ENCODE assay signal across 21 cellular contexts in the genomic region with DNA sequence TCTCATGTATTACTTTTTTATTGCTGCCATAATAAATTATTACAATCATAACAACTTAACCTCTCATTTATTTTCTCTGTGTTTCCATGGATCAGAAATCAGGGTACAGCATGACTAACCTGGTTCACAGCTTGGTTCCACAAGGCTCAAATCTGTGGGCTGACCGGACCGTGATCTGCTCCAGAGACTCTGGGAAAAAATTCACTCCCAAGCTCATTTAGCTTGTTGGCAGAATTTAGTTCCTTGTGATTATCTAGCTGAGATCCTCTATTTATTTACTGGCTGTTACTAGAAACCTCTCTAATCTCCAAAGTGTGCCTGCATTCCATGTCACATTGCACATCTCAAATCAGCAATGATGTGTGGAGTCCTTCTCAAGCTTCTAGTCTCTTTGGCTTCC.
"Had no signal": no experiment of that assay in that cellular context is flagged by ENCODE, and none has a peak within 500 bp of the region (broad histone marks: within the 10 kb centered on the region; RNA-seq: fewer than 3 reads in every experiment).

No MANE protein-coding gene starts in this region.

- H3K36me3 Mint-ChIP-seq: naive B cell; stimulated activated naive B cell treated with anti-CD40 and anti-IgM and Interleukin-4, amounts not matched to agents 10 μg/mL and 1 μg/mL and 100 μg/mL, for 72 hours had no signal

- H3K4me1 ChIP-seq: left ventricle myocardium inferior, testis, transverse colon had no signal

- H3K4me1 Mint-ChIP-seq: naive B cell; nephron progenitor cell; stimulated activated naive B cell treated with anti-CD40 and anti-IgM and Interleukin-4, amounts not matched to agents 10 μg/mL and 1 μg/mL and 100 μg/mL, for 72 hours; stimulated activated naive CD8-positive, alpha-beta T cell treated with anti-CD3 and anti-CD28 coated beads, Interleukin-15, amount 100 ng/mL, for 72 hours had no signal

- H3K27me3 Mint-ChIP-seq: stimulated activated naive CD8-positive, alpha-beta T cell treated with anti-CD3 and anti-CD28 coated beads, Interleukin-15, amount 100 ng/mL, for 72 hours had no signal

- H3K27me3 ChIP-seq: hepatocyte, ovary, testis, transverse colon had no signal

- H3K9me3 ChIP-seq: left ventricle myocardium inferior, ovary, testis, transverse colon had no signal

- H3K4me3 ChIP-seq: hepatocyte, left ventricle myocardium inferior, lung, ovary, testis, transverse colon had no signal

- H2AFZ ChIP-seq: hepatocyte had no signal

- H3K4me3 Mint-ChIP-seq: naive B cell; nephron progenitor cell; stimulated activated naive B cell treated with anti-CD40 and anti-IgM and Interleukin-4, amounts not matched to agents 10 μg/mL and 1 μg/mL and 100 μg/mL, for 72 hours; stimulated activated naive CD8-positive, alpha-beta T cell treated with anti-CD3 and anti-CD28 coated beads, Interleukin-15, amount 100 ng/mL, for 72 hours had no signal

- H3K27ac Mint-ChIP-seq: naive B cell; nephron progenitor cell; stimulated activated naive B cell treated with anti-CD40 and anti-IgM and Interleukin-4, amounts not matched to agents 10 μg/mL and 1 μg/mL and 100 μg/mL, for 72 hours had no signal

- H3K27ac ChIP-seq: hepatocyte, left ventricle myocardium inferior, ovary, testis, transverse colon had no signal

- ATAC-seq: sciatic nerve; stimulated activated naive B cell treated with anti-CD40 and anti-IgM and Interleukin-4, amounts not matched to agents 10 μg/mL and 1 μg/mL and 100 μg/mL, for 72 hours; stimulated activated naive CD8-positive, alpha-beta T cell treated with anti-CD3 and anti-CD28 coated beads, Interleukin-15, amount 100 ng/mL, for 72 hours had no signal

- DNase-seq: cerebellar nuclear complex; dermis blood vessel endothelial cell; erythroblast; foreskin melanocyte; head of caudate nucleus; left ventricle myocardium inferior; mesenchymal stem cell; naive B cell; nephron progenitor cell; nucleus accumbens; ovary; stimulated activated CD4-positive, alpha-beta T cell treated with anti-CD3 and anti-CD28 coated beads, Interleukin-2, amount 100 ng/mL, for 24 hours; stimulated activated CD4-positive, alpha-beta T cell treated with anti-CD3 and anti-CD28 coated beads, Interleukin-4, amount 100 ng/mL, for 4 hours; stimulated activated naive B cell treated with anti-CD40 and anti-IgM and Interleukin-4, amounts not matched to agents 10 μg/mL and 1 μg/mL and 100 μg/mL, for 72 hours; stimulated activated naive CD8-positive, alpha-beta T cell treated with anti-CD3 and anti-CD28 coated beads, Interleukin-15, amount 100 ng/mL, for 72 hours; testis; transverse colon had no signal

- H3K36me3 ChIP-seq: left ventricle myocardium inferior, ovary, transverse colon had no signal

- H3K79me2 ChIP-seq: hepatocyte had no signal

- FAIRE-seq: endothelial cell of umbilical vein had no signal

- H3K4me2 ChIP-seq: hepatocyte had no signal

- H3K9me3 Mint-ChIP-seq: nephron progenitor cell had no signal
